ENCODE assay signal across 17 cellular contexts in the genomic region with DNA sequence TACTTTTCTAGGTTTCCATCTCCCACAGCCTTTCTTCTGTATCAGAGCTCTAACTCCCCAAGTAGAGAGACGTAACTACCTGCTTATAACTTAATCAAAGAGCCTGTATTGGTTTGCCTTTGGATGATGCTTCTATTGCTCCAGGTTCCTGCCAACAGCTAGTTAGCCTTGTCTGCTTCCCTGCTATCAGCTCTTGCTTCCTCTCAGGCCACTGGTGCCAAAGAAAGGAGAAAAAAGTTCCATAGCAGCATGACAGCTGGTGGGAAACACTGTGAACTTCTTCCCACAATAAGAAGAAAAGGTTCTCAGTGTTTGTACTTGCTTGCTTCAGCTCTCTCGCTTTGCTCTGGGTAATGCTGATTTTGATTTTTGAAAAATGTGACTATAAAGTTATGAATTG.
DNase-seq lines count a peak whose midpoint lies in the region; ATAC-seq, FAIRE-seq and TF ChIP-seq lines count a peak whose summit lies in the region.
"Had no signal": no experiment of that assay in that cellular context is flagged by ENCODE, and none has a peak within 500 bp of the region (broad histone marks: within the 10 kb centered on the region; RNA-seq: fewer than 3 reads in every experiment).

No MANE protein-coding gene starts in this region.

- no peak overlapping the region for H3K4me3 ChIP-seq in cardiac fibroblast (replicated peaks in 1 of 2; ENCODE audit: low read depth in 2 of 2, low read length in 2 of 2)
- H3K4me3 ChIP-seq in aorta (ENCODE audit: low read length in 2 of 2) = no peak overlapping the region
- H3K4me3 ChIP-seq: dorsolateral prefrontal cortex had no signal

- intact Hi-C loops in aorta (cut with DNase I) = loop anchor here in 1 of 2 donors (10.0 kb wide), 1 partner anchor 200 kb away; no protein-coding TSS in a partner anchor

- no peaks in the 10 kb centered on the region for H3K27me3 ChIP-seq in aorta (ENCODE audit: control insufficient read depth in 1 of 2, insufficient read depth in 2 of 2, low read length in 1 of 2)
- H3K27me3 ChIP-seq: dorsolateral prefrontal cortex had no signal

- H3K27ac ChIP-seq in aorta (ENCODE audit: low read depth in 1 of 2, low read length in 2 of 2) = peak overlapping the region in 1 of 2 donors; percentile 59
- H3K27ac ChIP-seq: dorsolateral prefrontal cortex, HL-60 had no signal

- DNase-seq in LHCN-M2 (ENCODE audit: low read depth) = peak; percentile 27
- peak; percentile 16 to 86 for DNase-seq in cardiac fibroblast (ENCODE audit: low read depth in 2 of 2)
- no peak for DNase-seq in left lobe of liver (ENCODE audit: low spot score)
- DNase-seq in aorta = no peak
- DNase-seq in NCI-H748 (lab: John Stamatoyannopoulos, UW; ENCODE audit: unreplicated experiment) = no peak
- no peak for DNase-seq in frontal cortex (ENCODE audit: low spot score in 2 of 2)
- DNase-seq in activated CD4-positive, alpha-beta T cell treated with anti-CD3 and anti-CD28 coated beads, Interleukin-2, amount 50 U/mL, for 1 hour = no peak
- DNase-seq: activated gamma-delta T cell; C1 segment of cervical spinal cord; dorsolateral prefrontal cortex; HCEC 1CT; NCI-H1694 treated with DMSO at 0.1 percent for 48 hours; NCI-H446 treated with DMSO at 0.1 percent for 48 hours; small intestine; stimulated activated naive B cell treated with anti-CD40 and anti-IgM and Interleukin-4, amounts not matched to agents 10 μg/mL and 1 μg/mL and 100 μg/mL, for 72 hours had no signal

- peak; percentile 74 for ATAC-seq in left lobe of liver
- ATAC-seq in aorta (ENCODE audit: low FRiP score) = peak; percentile 56
- ATAC-seq: stimulated activated naive B cell treated with anti-CD40 and anti-IgM and Interleukin-4, amounts not matched to agents 10 μg/mL and 1 μg/mL and 100 μg/mL, for 72 hours had no signal

- no peak for TF ChIP-seq CTCF in cardiac fibroblast (IDR thresholded peaks at IDR 0.05; ENCODE audit: low read depth, low read length)

- FAIRE-seq in frontal cortex (lab: Jason Lieb, UNC) = no peak
- FAIRE-seq: small intestine, TTC549 had no signal

- H3K9me3 ChIP-seq in aorta (ENCODE audit: control insufficient read depth, low read length) = no peaks in the 10 kb centered on the region

- H3K36me3 ChIP-seq in aorta (ENCODE audit: control insufficient read depth in 1 of 2, insufficient read depth in 2 of 2, low read length in 1 of 2) = no peaks in the 10 kb centered on the region

- peaks cover 0 to 2% of the 10 kb centered on the region in 2 donors for H3K4me1 ChIP-seq in aorta (ENCODE audit: control insufficient read depth in 1 of 2, insufficient read depth in 2 of 2, low read length in 2 of 2)

- WGBS in aorta, 2 donors = 21 to 41% methylated on average over 2 of the region's 2 CpGs

Comparison
In these comparisons a context has a peak if more than half of its experiments do, and no peak if none do; other contexts are left out.
1. DNase-seq: peak in LHCN-M2 (single experiment) and cardiac fibroblast (2 of 2); none in left lobe of liver (single experiment), aorta (0 of 2), NCI-H748 (single experiment), frontal cortex (0 of 2) and activated CD4-positive, alpha-beta T cell treated with anti-CD3 and anti-CD28 coated beads, Interleukin-2, amount 50 U/mL, for 1 hour (single experiment).